In the genomic region with DNA sequence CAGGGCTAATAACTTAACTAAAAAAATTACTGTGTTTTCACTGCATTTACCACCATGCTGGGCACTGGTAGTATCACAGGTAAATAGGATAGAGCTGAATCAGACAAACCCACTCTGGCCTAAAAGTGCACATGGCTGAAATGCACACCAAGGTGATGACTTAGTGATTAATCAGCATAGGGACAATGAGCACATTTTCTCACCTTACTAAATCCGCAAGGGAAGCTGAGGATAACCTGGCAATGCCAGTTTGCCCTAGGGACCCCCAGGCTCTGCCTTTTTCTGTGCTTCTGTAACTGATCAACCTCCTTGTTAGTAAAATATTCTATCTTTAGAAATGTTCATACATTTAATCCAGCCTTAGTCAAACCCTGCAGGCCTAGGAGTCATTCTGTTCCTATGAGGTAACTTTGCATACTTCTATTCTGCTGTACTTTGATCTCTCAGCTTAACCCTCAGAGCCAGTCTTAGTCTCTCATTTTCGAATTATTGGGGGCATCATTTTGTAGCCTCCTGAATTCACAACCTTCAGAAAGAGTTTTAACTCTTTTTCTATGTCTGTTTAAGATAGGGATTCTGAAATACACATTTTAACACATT, we compare ENCODE assay signal across 15 cellular contexts.
DNase-seq lines count a peak whose midpoint lies in the region; ATAC-seq and TF ChIP-seq lines count a peak whose summit lies in the region.
"Had no signal": no experiment of that assay in that cellular context is flagged by ENCODE, and none has a peak within 500 bp of the region (broad histone marks: within the 10 kb centered on the region; RNA-seq: fewer than 3 reads in every experiment).

No MANE protein-coding gene starts in this region.

- intact Hi-C loops in ascending aorta (cut with DNase I) = no loop called here

- peak; percentile 4 for DNase-seq in DMS53 (lab: John Stamatoyannopoulos, UW)
- no peak for DNase-seq in DMS53 treated with DMSO at 0.1 percent for 48 hours (lab: John Stamatoyannopoulos, UW; ENCODE audit: unreplicated experiment)
- DNase-seq in foreskin keratinocyte = peak; percentile 37 to 70
- no peak for DNase-seq in thoracic aorta (ENCODE audit: low spot score)
- no peak for DNase-seq in ascending aorta (ENCODE audit: low spot score in 2 of 2)
- no peak for DNase-seq in NAMALWA (ENCODE audit: low spot score)
- DNase-seq: DMS 273 treated with DMSO at 0.1 percent for 48 hours, heart left ventricle, NCI-H2227 treated with DMSO at 0.1 percent for 48 hours, Peyer's patch, psoas muscle, substantia nigra had no signal

- ATAC-seq in SK-N-SH treated with all-trans-retinoic acid at 6 μM for 48 hours (peak; percentile 83), foreskin keratinocyte (peak; percentile 77), thoracic aorta (ENCODE audit: insufficient number of reproducible peaks, low FRiP score, low read depth) (no peak), HG03442 (IDR thresholded peaks at IDR 0.05; ENCODE audit: unreplicated experiment) (no peak)
- ATAC-seq: heart left ventricle had no signal

- H3K9me3 ChIP-seq in thoracic aorta (no peaks in the 10 kb centered on the region), ascending aorta (no peaks in the 10 kb centered on the region)
- H3K9me3 ChIP-seq: heart left ventricle, Peyer's patch, psoas muscle had no signal

- H3K27me3 ChIP-seq in foreskin keratinocyte (no peaks in the 10 kb centered on the region), thoracic aorta (replicated peaks; ENCODE audit: insufficient read depth) (no peaks in the 10 kb centered on the region), ascending aorta (no peaks in the 10 kb centered on the region)
- H3K27me3 ChIP-seq: heart left ventricle, Peyer's patch had no signal

- H3K4me1 ChIP-seq in foreskin keratinocyte = peaks cover 12% of the 10 kb centered on the region
- peaks cover 0 to 13% of the 10 kb centered on the region in 2 donors for H3K4me1 ChIP-seq in thoracic aorta (ENCODE audit: control insufficient read depth in 1 of 2, low read depth in 2 of 2)
- no peaks in the 10 kb centered on the region for H3K4me1 ChIP-seq in ascending aorta
- H3K4me1 ChIP-seq: heart left ventricle, Peyer's patch, psoas muscle had no signal

- no peak overlapping the region for H3K4me3 ChIP-seq in thoracic aorta
- H3K4me3 ChIP-seq in ascending aorta = no peak overlapping the region
- H3K4me3 ChIP-seq: heart left ventricle, Peyer's patch, psoas muscle had no signal

- H3K27ac ChIP-seq in foreskin keratinocyte (no peak overlapping the region), thoracic aorta (peak overlapping the region; percentile 34 to 39), ascending aorta (no peak overlapping the region)
- H3K27ac ChIP-seq: 22Rv1, heart left ventricle, Peyer's patch, psoas muscle had no signal

- TF ChIP-seq CTCF in foreskin keratinocyte (conservative IDR thresholded peaks at IDR 0.05) (no peak), thoracic aorta (IDR thresholded peaks at IDR 0.05) (no peak), ascending aorta (IDR thresholded peaks at IDR 0.05) (no peak)

- H3K36me3 ChIP-seq in thoracic aorta (no peaks in the 10 kb centered on the region), ascending aorta (no peaks in the 10 kb centered on the region)
- H3K36me3 ChIP-seq: heart left ventricle, Peyer's patch had no signal

TF ChIP-seq in SK-N-SH treated with all-trans-retinoic acid at 6 μM for 48 hours, 23 proteins besides CTCF, POLR2A, EP300 and RAD21:
- TF ChIP-seq, protein P1, sequence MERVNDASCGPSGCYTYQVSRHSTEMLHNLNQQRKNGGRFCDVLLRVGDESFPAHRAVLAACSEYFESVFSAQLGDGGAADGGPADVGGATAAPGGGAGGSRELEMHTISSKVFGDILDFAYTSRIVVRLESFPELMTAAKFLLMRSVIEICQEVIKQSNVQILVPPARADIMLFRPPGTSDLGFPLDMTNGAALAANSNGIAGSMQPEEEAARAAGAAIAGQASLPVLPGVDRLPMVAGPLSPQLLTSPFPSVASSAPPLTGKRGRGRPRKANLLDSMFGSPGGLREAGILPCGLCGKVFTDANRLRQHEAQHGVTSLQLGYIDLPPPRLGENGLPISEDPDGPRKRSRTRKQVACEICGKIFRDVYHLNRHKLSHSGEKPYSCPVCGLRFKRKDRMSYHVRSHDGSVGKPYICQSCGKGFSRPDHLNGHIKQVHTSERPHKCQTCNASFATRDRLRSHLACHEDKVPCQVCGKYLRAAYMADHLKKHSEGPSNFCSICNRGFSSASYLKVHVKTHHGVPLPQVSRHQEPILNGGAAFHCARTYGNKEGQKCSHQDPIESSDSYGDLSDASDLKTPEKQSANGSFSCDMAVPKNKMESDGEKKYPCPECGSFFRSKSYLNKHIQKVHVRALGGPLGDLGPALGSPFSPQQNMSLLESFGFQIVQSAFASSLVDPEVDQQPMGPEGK (CRISPR knock-in tag; IDR thresholded peaks at IDR 0.05; ENCODE audit: borderline replicate concordance) = no peak
- TF ChIP-seq ZFP30 (CRISPR knock-in tag; IDR thresholded peaks at IDR 0.05) (no peak), TCF4 (CRISPR knock-in tag; IDR thresholded peaks at IDR 0.05; ENCODE audit: borderline replicate concordance) (no peak), ZFP3 (CRISPR knock-in tag; IDR thresholded peaks at IDR 0.05) (no peak), ZNF565 (CRISPR knock-in tag; conservative IDR thresholded peaks at IDR 0.05; ENCODE audit: low read depth) (no peak), TOX (CRISPR knock-in tag; IDR thresholded peaks at IDR 0.05; ENCODE audit: borderline replicate concordance) (no peak), ZNF70 (CRISPR knock-in tag; IDR thresholded peaks at IDR 0.05) (no peak), ZC3H10 (CRISPR knock-in tag; IDR thresholded peaks at IDR 0.05) (no peak)

Comparison
In these comparisons a context has a peak if more than half of its experiments do, and no peak if none do; other contexts are left out.
1. DNase-seq: peak in DMS53 (single experiment) and foreskin keratinocyte (2 of 2); none in DMS53 treated with DMSO at 0.1 percent for 48 hours (single experiment), thoracic aorta (single experiment), ascending aorta (0 of 2) and NAMALWA (single experiment).
2. ATAC-seq: peak in SK-N-SH treated with all-trans-retinoic acid at 6 μM for 48 hours (single experiment) and foreskin keratinocyte (single experiment); none in thoracic aorta (single experiment) and HG03442 (single experiment).
3. H3K27ac ChIP-seq: peak in thoracic aorta (2 of 2); none in foreskin keratinocyte (single experiment) and ascending aorta (0 of 2).